ENCODE assay signal across 8 cellular contexts in genomic region chr12:82357845-82358199, GRCh38. TPM values are rescaled to one million over a fixed set of nuclear protein-coding genes. Genes with fewer than 3 reads are reported as not detected.
DNase-seq lines count a peak whose midpoint lies in the region; ATAC-seq and TF ChIP-seq lines count a peak whose summit lies in the region.

No MANE protein-coding gene starts in this region.

- H3K23ac ChIP-seq in IMR-90 (ENCODE audit: low read depth, low read length): peak overlapping the region; percentile 54

- H3K9me3 ChIP-seq in IMR-90 (ENCODE audit: control insufficient read depth, insufficient read depth, low read length): no peaks in the 10 kb centered on the region
- no peaks in the 10 kb centered on the region for H3K9me3 ChIP-seq in breast epithelium
- H3K9me3 ChIP-seq in mucosa of stomach (ENCODE audit: control insufficient read depth, low read length): no peaks in the 10 kb centered on the region

- H3K79me1 ChIP-seq in IMR-90 (ENCODE audit: low read depth in 1 of 2, low read length in 2 of 2): peaks cover 3 to 9% of the 10 kb centered on the region in 2 experiments

- peak overlapping the region; percentile 67 for H2BK5ac ChIP-seq in IMR-90 (ENCODE audit: low read depth, low read length, poor library complexity, severe bottlenecking)

- H3K36me3 ChIP-seq in IMR-90 (ENCODE audit: control insufficient read depth, insufficient read depth, low read length) (peaks cover 3% of the 10 kb centered on the region), breast epithelium (no peaks in the 10 kb centered on the region), mucosa of stomach (ENCODE audit: control insufficient read depth, insufficient read depth, low read length) (peaks cover 4% of the 10 kb centered on the region)

- no peak for TF ChIP-seq RAD21 in IMR-90 (IDR thresholded peaks at IDR 0.05; ENCODE audit: low read length)

- H3K56ac ChIP-seq in IMR-90 (ENCODE audit: extremely low read depth, insufficient read depth, low read length): peak overlapping the region; percentile 66; the same call in 1 of the 2 replicates

- POLR2A ChIA-PET in IMR-90 (lab: Charles Lee; ENCODE audit: unreplicated experiment): interaction anchor here (0.6 kb wide), 1 partner anchor 18 kb away, joined by 12 read pairs; no protein-coding TSS in a partner anchor

- H2BK20ac ChIP-seq in IMR-90 (ENCODE audit: low read depth, low read length): no peak overlapping the region

- H3K14ac ChIP-seq in IMR-90 (replicated peaks; ENCODE audit: low read depth, low read length): peak overlapping the region; percentile 87

- H3K9ac ChIP-seq in IMR-90 (ENCODE audit: low read depth, low read length) (peak overlapping the region; percentile 89), mucosa of stomach (ENCODE audit: low read length) (peak overlapping the region; percentile 84)

- TF ChIP-seq CTCF in IMR-90 (conservative IDR thresholded peaks at IDR 0.05; ENCODE audit: low read depth, low read length) (no peak), breast epithelium (IDR thresholded peaks at IDR 0.05) (no peak)

- H2AK9ac ChIP-seq in IMR-90 (replicated peaks; ENCODE audit: low read depth, low read length, poor library complexity): peak overlapping the region; percentile 99

- peak overlapping the region; percentile 99 for H2AFZ ChIP-seq in IMR-90 (replicated peaks; ENCODE audit: low read length, poor library complexity)

- H3K18ac ChIP-seq in IMR-90 (ENCODE audit: low read depth, low read length): no peak overlapping the region

- CTCF ChIA-PET in IMR-90 (lab: Yijun Ruan, JAX): interaction anchor here (0.6 to 1.8 kb wide), 8 partner anchors 8 to 328 kb away, joined by 3 to 7 read pairs (median 4); no protein-coding TSS in a partner anchor

- H3K9me1 ChIP-seq in IMR-90 (ENCODE audit: insufficient read depth, low read length): no peaks in the 10 kb centered on the region

- peak overlapping the region; percentile 76 for H3K27ac ChIP-seq in IMR-90 (ENCODE audit: insufficient read depth, low read length)
- peak overlapping the region; percentile 97 for H3K27ac ChIP-seq in breast epithelium

- ATAC-seq in IMR-90 (ENCODE audit: low read depth): no peak
- ATAC-seq in GM19351 (IDR thresholded peaks at IDR 0.05; ENCODE audit: unreplicated experiment): no peak
- ATAC-seq in left colon: no peak
- ATAC-seq in left lobe of liver: no peak
- ATAC-seq in GM18867 (IDR thresholded peaks at IDR 0.05; ENCODE audit: unreplicated experiment): no peak

- TF ChIP-seq POLR2A in IMR-90 (IDR thresholded peaks at IDR 0.05; ENCODE audit: low read depth, low read length) (no peak), breast epithelium (IDR thresholded peaks at IDR 0.05) (no peak)

- H2BK15ac ChIP-seq in IMR-90 (ENCODE audit: low read depth, low read length): no peak overlapping the region

- dilution Hi-C loops in IMR-90 (cut with HindIII; ENCODE audit: low sequenced_read_pairs, unreplicated experiment): no loop called here

- intact Hi-C loops in IMR-90 (cut with micrococcal nuclease) (no loop called here), breast epithelium (cut with DNase I; ENCODE audit: low total_unique reads) (loop anchor here (5.0 kb wide), 1 partner anchor 291 kb away; no protein-coding TSS in a partner anchor), left colon (cut with DNase I, micrococcal nuclease) (no loop called here)

- peak overlapping the region; percentile 87 for H4K5ac ChIP-seq in IMR-90 (ENCODE audit: low read depth, low read length)

- H3K27me3 ChIP-seq in IMR-90 (ENCODE audit: control insufficient read depth, insufficient read depth, low read length) (no peaks in the 10 kb centered on the region), breast epithelium (no peaks in the 10 kb centered on the region), mucosa of stomach (ENCODE audit: control insufficient read depth, insufficient read depth, low read length) (no peaks in the 10 kb centered on the region)

- TSS peak; percentile 65 for BruUV-seq in IMR-90 (replicated peaks; lab: Mats Ljungman, UMichigan)

- peak overlapping the region; percentile 74 to 98 for H4K8ac ChIP-seq in IMR-90 (ENCODE audit: low read depth in 2 of 2, low read length in 2 of 2)

- H3K4me2 ChIP-seq in IMR-90 (ENCODE audit: low read depth, low read length): peak overlapping the region; percentile 91

- peak overlapping the region; percentile 71 for H3K4me3 ChIP-seq in IMR-90 (ENCODE audit: insufficient read depth, low read depth, low read length)
- H3K4me3 ChIP-seq in breast epithelium: peak overlapping the region; percentile 82 to 94 (median 84)
- peak overlapping the region; percentile 22 for H3K4me3 ChIP-seq in mucosa of stomach (ENCODE audit: low read length)

- 0 out of 2 replicates have a peak overlapping the region, but pooled peaks have one; percentile 23 for H2BK120ac ChIP-seq in IMR-90 (ENCODE audit: low read depth, low read length)

- peak overlapping the region; percentile 89 for H3K4ac ChIP-seq in IMR-90 (ENCODE audit: low read depth, low read length)

- in situ Hi-C loops in ACHN (cut with HindIII; ENCODE audit: low pct_ligation_motif_present, low pct_unique_long_range_greater_than_20kb, low sequenced_read_pairs): no loop called here
- in situ Hi-C loops in IMR-90 (cut with MboI; ENCODE audit: low sequenced_read_pairs): no loop called here

- no peaks in the 10 kb centered on the region for H4K20me1 ChIP-seq in IMR-90 (ENCODE audit: insufficient read depth, low read length)

- peak; percentile 23 for DNase-seq in ACHN
- DNase-seq in IMR-90: no peak
- no peak for DNase-seq in breast epithelium (ENCODE audit: low spot score in 2 of 2)
- DNase-seq in left colon: no peak
- DNase-seq in left lobe of liver (ENCODE audit: low spot score): no peak

- no peak overlapping the region for H2AK5ac ChIP-seq in IMR-90 (ENCODE audit: low read depth, low read length)

- H4K91ac ChIP-seq in IMR-90 (ENCODE audit: insufficient read depth, low read depth, low read length): peak overlapping the region; percentile 65

- H3K4me1 ChIP-seq in IMR-90 (ENCODE audit: control insufficient read depth, insufficient read depth, low read length) (no peaks in the 10 kb centered on the region), breast epithelium (peaks cover 0 to 9% of the 10 kb centered on the region in 2 donors), mucosa of stomach (ENCODE audit: control insufficient read depth, insufficient read depth, low read length) (peaks cover 10% of the 10 kb centered on the region)

- 0% methylated on average over 4 of the region's 10 CpGs; no CpG with 5 or more reads in 1 of the 2 experiments for WGBS in IMR-90 (ENCODE audit: extremely low coverage in 2 of 2, insufficient read length in 1 of 2), 2 experiments

TF ChIP-seq in IMR-90, 13 proteins besides CTCF, POLR2A, EP300 and RAD21:
- TF ChIP-seq MAZ (IDR thresholded peaks at IDR 0.05; ENCODE audit: borderline replicate concordance, low read depth, low read length) (no peak), FOS (IDR thresholded peaks at IDR 0.05; ENCODE audit: low read depth, low read length) (no peak), NFE2L2 (IDR thresholded peaks at IDR 0.05; ENCODE audit: low read depth, low read length) (no peak), MXI1 (IDR thresholded peaks at IDR 0.05; ENCODE audit: borderline replicate concordance, low read depth, low read length) (no peak), BHLHE40 (IDR thresholded peaks at IDR 0.05; ENCODE audit: low read depth, low read length) (no peak), ELK1 (IDR thresholded peaks at IDR 0.05; ENCODE audit: borderline replicate concordance, low read depth, low read length) (no peak), SMC3 (IDR thresholded peaks at IDR 0.05; ENCODE audit: low read depth, low read length) (no peak), CEBPB (IDR thresholded peaks at IDR 0.05; ENCODE audit: low read depth, low read length) (no peak), USF2 (IDR thresholded peaks at IDR 0.05; ENCODE audit: low read depth, low read length) (no peak), MAFK (IDR thresholded peaks at IDR 0.05; ENCODE audit: low read depth, low read length) (no peak), RFX5 (IDR thresholded peaks at IDR 0.05; ENCODE audit: low read depth, low read length) (no peak), CHD1 (IDR thresholded peaks at IDR 0.05; ENCODE audit: low read depth, low read length) (no peak), RCOR1 (IDR thresholded peaks at IDR 0.05; ENCODE audit: insufficient replicate concordance, low read length) (no peak)
TF ChIP-seq in IMR-90: peak in this region for 0.

RNA-seq across cellular contexts. Expression of gene CCDC59, which starts 0.4 kb away (rescaled TPM):
- total RNA-seq in IMR-90 (2012; rRNA removed): 8.4 and 27.2 TPM in 2 replicates
- 14.8 and 17.4 TPM in 2 replicates for polyA plus RNA-seq in IMR-90 (2012; rRNA removed)
- polyA plus RNA-seq in IMR-90 (2012; cell fraction: cytosol; rRNA removed): 3.9 and 4.0 TPM in 2 replicates
- 1.6 and 13.0 TPM in 2 replicates for polyA plus RNA-seq in IMR-90 (2012; cell fraction: nucleus; rRNA removed; ENCODE audit: low replicate concordance)
- 10 to 100 TPM; 53.7 to 95.9 (median 64.5) TPM for total RNA-seq in breast epithelium
- total RNA-seq in left colon: 10 to 100 TPM; 22.7 to 24.2 TPM
- 8.7 TPM for total RNA-seq in left lobe of liver

RNA-seq across cellular contexts. Expression of gene METTL25, which starts 0.5 kb away (rescaled TPM):
- total RNA-seq in IMR-90 (2012; rRNA removed) (3.0 and 5.8 TPM in 2 replicates), breast epithelium (10 to 100 TPM; 10.4 to 38.9 (median 25.9) TPM), left colon (10 to 100 TPM; 14.6 to 15.2 TPM), left lobe of liver (5.3 TPM)
- polyA plus RNA-seq in IMR-90 (2012; rRNA removed): 2.6 TPM in 2 replicates
- 1.5 and 2.7 TPM in 2 replicates for polyA plus RNA-seq in IMR-90 (2012; cell fraction: cytosol; rRNA removed)
- 1.9 and 2.9 TPM in 2 replicates for polyA plus RNA-seq in IMR-90 (2012; cell fraction: nucleus; rRNA removed; ENCODE audit: low replicate concordance)

Comparison
In these comparisons a context has a peak if more than half of its experiments do, and no peak if none do; other contexts are left out.
1. H3K4me3 ChIP-seq: peak in every context shown above with its lines; median percentile 84 in breast epithelium; 71 in IMR-90; 22 in mucosa of stomach.